In the genomic region with DNA sequence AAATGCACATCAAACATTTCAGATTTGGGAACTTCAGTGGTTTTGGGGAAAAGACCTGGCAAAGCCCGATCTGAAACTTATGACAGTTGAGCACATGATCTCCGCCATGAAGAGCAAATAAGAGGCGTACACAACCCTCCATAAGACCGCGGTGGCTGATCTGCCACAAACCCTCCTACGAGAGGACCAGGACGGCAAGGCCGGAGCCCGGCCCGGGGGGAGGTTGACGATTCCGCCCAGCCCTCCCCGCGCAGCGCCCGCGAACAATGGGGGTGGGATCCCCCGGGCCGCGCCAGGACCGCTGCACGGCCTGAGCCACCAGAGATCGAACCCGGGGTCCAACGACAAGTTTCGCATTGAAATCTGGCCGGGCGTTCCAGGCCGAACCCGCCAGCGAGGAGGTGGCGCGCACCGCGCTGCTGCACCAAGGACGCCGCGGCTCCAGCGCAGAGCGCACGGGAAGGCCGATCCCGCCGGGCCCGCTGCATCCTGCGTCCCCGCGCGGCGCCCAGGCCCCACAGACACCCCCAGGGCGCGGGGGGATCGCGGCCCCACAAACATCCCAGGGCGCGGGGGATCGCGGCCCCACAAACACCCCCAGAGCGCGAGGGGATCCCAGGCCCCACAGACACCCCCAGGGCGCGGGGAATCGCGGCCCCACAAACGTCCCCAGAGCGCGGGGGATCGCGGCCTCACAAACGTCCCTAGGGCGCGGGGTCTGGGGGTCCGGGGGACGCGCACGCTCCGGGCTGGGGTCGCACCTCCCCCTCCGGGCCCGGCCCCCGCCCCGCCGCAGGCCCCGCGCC, we compare ENCODE assay signal across 7 cellular contexts. TPM values are rescaled to one million over a fixed set of nuclear protein-coding genes. Genes with fewer than 3 reads are reported as not detected.
A peak's percentile ranks its signal among the peaks of the same experiment; 100 is the strongest.
DNase-seq lines count a peak whose midpoint lies in the region; ATAC-seq and TF ChIP-seq lines count a peak whose summit lies in the region.

No MANE protein-coding gene starts in this region.

- CTCF ChIA-PET in HCT116 (lab: Charles Lee), result no interaction called here
- CTCF ChIA-PET in activated CD8-positive, alpha-beta T cell treated with anti-CD3 and anti-CD28 coated beads, Interleukin-2, amount 10 ng/mL, durations not matched to agents 7 days and 5 days (lab: Charles Lee), result no interaction called here

- peaks cover 25% of the 10 kb centered on the region; the same call in 1 of the 2 replicates for H3K79me2 ChIP-seq in HCT116 (ENCODE audit: insufficient read depth, low read length)

- H3K9me2 ChIP-seq in HCT116 (ENCODE audit: insufficient read depth), result no peaks in the 10 kb centered on the region

- no peak overlapping the region for H3K27ac Mint-ChIP-seq in activated CD8-positive, alpha-beta T cell treated with anti-CD3 and anti-CD28 coated beads, Interleukin-2, amount 10 ng/mL, durations not matched to agents 7 days and 5 days

- no peak overlapping the region for H2AFZ ChIP-seq in HCT116 (ENCODE audit: low read depth, low read length, poor library complexity, severe bottlenecking)

- peaks cover 47% of the 10 kb centered on the region for H3K27me3 Mint-ChIP-seq in activated CD8-positive, alpha-beta T cell treated with anti-CD3 and anti-CD28 coated beads, Interleukin-2, amount 10 ng/mL, durations not matched to agents 7 days and 5 days (ENCODE audit: low read depth)

- H3K27ac ChIP-seq in HCT116 (ENCODE audit: low read depth, low read length) (peak overlapping the region; percentile 64), left ventricle myocardium inferior (replicated peaks) (peak overlapping the region; percentile 89)

- POLR2A ChIA-PET in HCT116 (lab: Charles Lee), result no interaction called here
- POLR2A ChIA-PET in activated CD8-positive, alpha-beta T cell treated with anti-CD3 and anti-CD28 coated beads, Interleukin-2, amount 10 ng/mL, durations not matched to agents 7 days and 5 days (lab: Charles Lee), result interaction anchor here (1.3 kb wide), 1 partner anchor 8 kb away, joined by 3 read pairs; no protein-coding TSS in a partner anchor

- peaks cover 5 to 17% of the 10 kb centered on the region in 2 experiments; a peak in 3 of 4 replicates for H3K4me1 ChIP-seq in HCT116 (ENCODE audit: control insufficient read depth in 1 of 2, insufficient read depth in 2 of 2, low read length in 2 of 2)
- H3K4me1 ChIP-seq in left ventricle myocardium inferior, result peaks cover 35% of the 10 kb centered on the region

- peak overlapping the region; percentile 90 for H3K4me2 ChIP-seq in HCT116 (ENCODE audit: low read length)

- RAD21 ChIA-PET in HCT116 (lab: Charles Lee; ENCODE audit: low non-redundant PET in 1 of 2, low total read pairs in 2 of 2, uncharacterized antibody in 2 of 2, unreplicated experiment in 2 of 2), result no interaction called here

- intact Hi-C loops in HCT116 (cut with micrococcal nuclease), result no loop called here
- intact Hi-C loops in left ventricle myocardium inferior (cut with micrococcal nuclease), result no loop called here

- 0 out of 2 replicates have a peak, but pooled peaks cover 4% of the 10 kb centered on the region for H3K27me3 ChIP-seq in HCT116 (ENCODE audit: insufficient read depth, low read length)
- H3K27me3 ChIP-seq in left ventricle myocardium inferior (ENCODE audit: low read depth), result no peaks in the 10 kb centered on the region

- no peaks in the 10 kb centered on the region for H3K36me3 Mint-ChIP-seq in activated CD8-positive, alpha-beta T cell treated with anti-CD3 and anti-CD28 coated beads, Interleukin-2, amount 10 ng/mL, durations not matched to agents 7 days and 5 days (ENCODE audit: low read depth)

- peaks cover 4% of the 10 kb centered on the region for H3K4me1 Mint-ChIP-seq in activated CD8-positive, alpha-beta T cell treated with anti-CD3 and anti-CD28 coated beads, Interleukin-2, amount 10 ng/mL, durations not matched to agents 7 days and 5 days (ENCODE audit: low read depth)

- H4K20me1 ChIP-seq in HCT116 (ENCODE audit: insufficient read depth), result no peaks in the 10 kb centered on the region

- peak overlapping the region; percentile 68 for H3K9ac ChIP-seq in HCT116 (ENCODE audit: low read length)

- no TSS peak for BruUV-seq in HCT116 (replicated peaks; lab: Mats Ljungman, UMichigan)

- no peaks in the 10 kb centered on the region for H3K9me3 Mint-ChIP-seq in activated CD8-positive, alpha-beta T cell treated with anti-CD3 and anti-CD28 coated beads, Interleukin-2, amount 10 ng/mL, durations not matched to agents 7 days and 5 days (ENCODE audit: insufficient read depth)

- no peak for TF ChIP-seq RAD21 in HCT116 (IDR thresholded peaks at IDR 0.05; ENCODE audit: low read depth)

- no peak overlapping the region for H3K4me3 Mint-ChIP-seq in activated CD8-positive, alpha-beta T cell treated with anti-CD3 and anti-CD28 coated beads, Interleukin-2, amount 10 ng/mL, durations not matched to agents 7 days and 5 days

- no peak for TF ChIP-seq CTCF in HCT116 (IDR thresholded peaks at IDR 0.05 in 2 of 3, conservative IDR thresholded peaks at IDR 0.05 in 1 of 3; ENCODE audit: borderline replicate concordance in 1 of 3, insufficient read depth in 1 of 3, low read depth in 2 of 3, low read length in 2 of 3)
- no peak for TF ChIP-seq CTCF in WI38 (IDR thresholded peaks at IDR 0.05; ENCODE audit: low read depth, low read length)
- TF ChIP-seq CTCF in left ventricle myocardium inferior (IDR thresholded peaks at IDR 0.05; ENCODE audit: borderline replicate concordance), result no peak

- TF ChIP-seq POLR2A in HCT116 (IDR thresholded peaks at IDR 0.05; ENCODE audit: borderline replicate concordance, extremely low read depth, insufficient read depth, insufficient read length), result no peak

- H3K36me3 ChIP-seq in HCT116 (ENCODE audit: control insufficient read depth in 1 of 2, insufficient read depth in 2 of 2, low read length in 2 of 2) (no peaks in the 10 kb centered on the region), left ventricle myocardium inferior (no peaks in the 10 kb centered on the region)

- peak overlapping the region; percentile 62 to 81 for H3K4me3 ChIP-seq in HCT116 (replicated peaks in 1 of 2; ENCODE audit: low read depth in 1 of 2, low read length in 2 of 2)
- H3K4me3 ChIP-seq in WI38 (ENCODE audit: low read depth, low read length), result peak overlapping the region; percentile 84
- H3K4me3 ChIP-seq in left ventricle myocardium inferior, result peak overlapping the region; percentile 89

- ATAC-seq in HCT116 (peak; percentile 30), GM18861 (IDR thresholded peaks at IDR 0.05; ENCODE audit: unreplicated experiment) (no peak)
- ATAC-seq in activated CD8-positive, alpha-beta T cell treated with anti-CD3 and anti-CD28 coated beads, Interleukin-2, amount 10 ng/mL, durations not matched to agents 7 days and 5 days, result no peak

- H3K9me3 ChIP-seq in HCT116 (ENCODE audit: control insufficient read depth in 1 of 2, insufficient read depth in 1 of 2, low read depth in 1 of 2, low read length in 2 of 2) (no peaks in the 10 kb centered on the region), left ventricle myocardium inferior (replicated peaks) (peaks cover 9% of the 10 kb centered on the region)

- DNase-seq in HCT116 (ENCODE audit: low read depth, low spot score) (no peak), left ventricle myocardium inferior (peak; percentile 42), retina (peak; percentile 87), SIG-M5 (lab: John Stamatoyannopoulos, UW) (no peak)
- no peak for DNase-seq in activated CD8-positive, alpha-beta T cell treated with anti-CD3 and anti-CD28 coated beads, Interleukin-2, amount 10 ng/mL, durations not matched to agents 7 days and 5 days

TF ChIP-seq in HCT116, 20 proteins besides CTCF, POLR2A, EP300 and RAD21:
- TF ChIP-seq YY1 (IDR thresholded peaks at IDR 0.05; ENCODE audit: extremely low read depth, insufficient replicate concordance, low read depth, low read length), result no peak
- no peak for TF ChIP-seq CBX3 (IDR thresholded peaks at IDR 0.05; ENCODE audit: low read depth)
- TF ChIP-seq CEBPB (IDR thresholded peaks at IDR 0.05; ENCODE audit: low read depth), result no peak
- peak; percentile 87 for TF ChIP-seq ZFX (IDR thresholded peaks at IDR 0.05)
- TF ChIP-seq, protein P1, sequence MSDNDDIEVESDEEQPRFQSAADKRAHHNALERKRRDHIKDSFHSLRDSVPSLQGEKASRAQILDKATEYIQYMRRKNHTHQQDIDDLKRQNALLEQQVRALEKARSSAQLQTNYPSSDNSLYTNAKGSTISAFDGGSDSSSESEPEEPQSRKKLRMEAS (IDR thresholded peaks at IDR 0.05), result peak; percentile 48; the same call in 1 of the 2 replicates
- no peak for TF ChIP-seq SRF (IDR thresholded peaks at IDR 0.05; ENCODE audit: low read depth)
- TF ChIP-seq POLR2AphosphoS5 (IDR thresholded peaks at IDR 0.05; ENCODE audit: low read depth, low read length), result no peak
- TF ChIP-seq FOSL1 (IDR thresholded peaks at IDR 0.05; ENCODE audit: low read depth), result no peak
- TF ChIP-seq, protein P2, sequence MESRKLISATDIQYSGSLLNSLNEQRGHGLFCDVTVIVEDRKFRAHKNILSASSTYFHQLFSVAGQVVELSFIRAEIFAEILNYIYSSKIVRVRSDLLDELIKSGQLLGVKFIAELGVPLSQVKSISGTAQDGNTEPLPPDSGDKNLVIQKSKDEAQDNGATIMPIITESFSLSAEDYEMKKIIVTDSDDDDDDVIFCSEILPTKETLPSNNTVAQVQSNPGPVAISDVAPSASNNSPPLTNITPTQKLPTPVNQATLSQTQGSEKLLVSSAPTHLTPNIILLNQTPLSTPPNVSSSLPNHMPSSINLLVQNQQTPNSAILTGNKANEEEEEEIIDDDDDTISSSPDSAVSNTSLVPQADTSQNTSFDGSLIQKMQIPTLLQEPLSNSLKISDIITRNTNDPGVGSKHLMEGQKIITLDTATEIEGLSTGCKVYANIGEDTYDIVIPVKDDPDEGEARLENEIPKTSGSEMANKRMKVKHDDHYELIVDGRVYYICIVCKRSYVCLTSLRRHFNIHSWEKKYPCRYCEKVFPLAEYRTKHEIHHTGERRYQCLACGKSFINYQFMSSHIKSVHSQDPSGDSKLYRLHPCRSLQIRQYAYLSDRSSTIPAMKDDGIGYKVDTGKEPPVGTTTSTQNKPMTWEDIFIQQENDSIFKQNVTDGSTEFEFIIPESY (IDR thresholded peaks at IDR 0.05; ENCODE audit: extremely low read depth, insufficient replicate concordance, low read length), result no peak
- TF ChIP-seq SP1 (IDR thresholded peaks at IDR 0.05; ENCODE audit: low read depth), result no peak
- TF ChIP-seq EZH2phosphoT487 (IDR thresholded peaks at IDR 0.05; ENCODE audit: borderline replicate concordance), result no peak
TF ChIP-seq in HCT116: peak in this region for 2.

RNA-seq across cellular contexts. Expression of a gene that starts 0.6 kb away (rescaled TPM):
- total RNA-seq in HCT116 (2021; ENCODE audit: unreplicated experiment), result 15.4 TPM
- 9.4 and 10.6 TPM in 2 replicates for polyA plus RNA-seq in HCT116 (2012)
- 30.8 TPM for total RNA-seq in left ventricle myocardium inferior
- total RNA-seq in activated CD8-positive, alpha-beta T cell treated with anti-CD3 and anti-CD28 coated beads, Interleukin-2, amount 10 ng/mL, durations not matched to agents 7 days and 5 days, result under 1 TPM; 0.34 to 0.39 TPM

Comparison
In these comparisons a context has a peak if more than half of its experiments do, and no peak if none do; other contexts are left out.
1. DNase-seq: peak in left ventricle myocardium inferior (single experiment) and retina (single experiment); none in HCT116 (single experiment), activated CD8-positive, alpha-beta T cell treated with anti-CD3 and anti-CD28 coated beads, Interleukin-2, amount 10 ng/mL, durations not matched to agents 7 days and 5 days (single experiment) and SIG-M5 (single experiment).
2. RNA of a gene that starts 0.6 kb away (total RNA-seq): 30.8 TPM in left ventricle myocardium inferior (single experiment) and 15.4 TPM in HCT116 (single experiment); 0.34 to 0.39 TPM in activated CD8-positive, alpha-beta T cell treated with anti-CD3 and anti-CD28 coated beads, Interleukin-2, amount 10 ng/mL, durations not matched to agents 7 days and 5 days; every median in the first group is over 10 times any median in the second.
3. Peak in every context shown above with its lines, with median percentiles within 50 percentile points of each other: H3K4me3 ChIP-seq.